ENCODE assay signal across 1 cellular context in genomic region chr11:95108159-95108611, GRCh38.
TF ChIP-seq lines count a peak whose summit lies in the region.

No MANE protein-coding gene starts in this region.

TF ChIP-seq in HCT116, 20 proteins besides CTCF, POLR2A, EP300 and RAD21 (continued from another document):
- TF ChIP-seq ZBTB33 (IDR thresholded peaks at IDR 0.05; ENCODE audit: extremely low read depth, insufficient replicate concordance, low read length), result no peak
- TF ChIP-seq REST (IDR thresholded peaks at IDR 0.05; ENCODE audit: low read depth), result no peak
- no peak for TF ChIP-seq CEBPB (IDR thresholded peaks at IDR 0.05; ENCODE audit: low read depth)
- no peak for TF ChIP-seq ELF1 (IDR thresholded peaks at IDR 0.05; ENCODE audit: borderline replicate concordance, low read depth)
- no peak for TF ChIP-seq SRF (IDR thresholded peaks at IDR 0.05; ENCODE audit: low read depth)
- no peak for TF ChIP-seq EZH2phosphoT487 (IDR thresholded peaks at IDR 0.05; ENCODE audit: borderline replicate concordance)
